ENCODE assay signal across 8 cellular contexts in genomic region chr1:1358433-1359201, GRCh38. TPM values are rescaled to one million over a fixed set of nuclear protein-coding genes. Genes with fewer than 3 reads are reported as not detected.
DNase-seq lines count a peak whose midpoint lies in the region; ATAC-seq, FAIRE-seq and TF ChIP-seq lines count a peak whose summit lies in the region.

A gene with protein sequence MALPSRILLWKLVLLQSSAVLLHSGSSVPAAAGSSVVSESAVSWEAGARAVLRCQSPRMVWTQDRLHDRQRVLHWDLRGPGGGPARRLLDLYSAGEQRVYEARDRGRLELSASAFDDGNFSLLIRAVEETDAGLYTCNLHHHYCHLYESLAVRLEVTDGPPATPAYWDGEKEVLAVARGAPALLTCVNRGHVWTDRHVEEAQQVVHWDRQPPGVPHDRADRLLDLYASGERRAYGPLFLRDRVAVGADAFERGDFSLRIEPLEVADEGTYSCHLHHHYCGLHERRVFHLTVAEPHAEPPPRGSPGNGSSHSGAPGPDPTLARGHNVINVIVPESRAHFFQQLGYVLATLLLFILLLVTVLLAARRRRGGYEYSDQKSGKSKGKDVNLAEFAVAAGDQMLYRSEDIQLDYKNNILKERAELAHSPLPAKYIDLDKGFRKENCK (minus strand): TSS chr1:1358555. CDS start chr1:1358504, 51 bp downstream.

- H3K4ac ChIP-seq in H1 (replicated peaks; ENCODE audit: insufficient read length, low read depth, low read length), result peak within 1 kb of the TSS; percentile 7

- WGBS in H1 (ENCODE audit: extremely low coverage in 1 of 2, insufficient coverage in 1 of 2, insufficient read length in 1 of 2, insufficient replicate concordance in 2 of 2, low coverage in 1 of 2, low lambda C conversion rate in 2 of 2, missing lambda C conversion rate in 1 of 2), 2 experiments, result 67% methylated on average over 21 of the region's 27 CpGs; no CpG with 5 or more reads in 1 of the 2 experiments

- H3K9me3 ChIP-seq in H1 (ENCODE audit: insufficient read depth in 2 of 2, low read depth in 1 of 2, low read length in 1 of 2), result no peaks in the 10 kb centered on the region

- H3K4me1 ChIP-seq in H1 (replicated peaks in 1 of 4; ENCODE audit: control insufficient read depth in 3 of 4, insufficient read depth in 4 of 4, low read length in 3 of 4), result peaks cover 2 to 35% (median 23%) of the 10 kb centered on the region in 4 experiments

- H3K23ac ChIP-seq in H1 (ENCODE audit: insufficient read length), result no peak within 1 kb of the TSS

- H3K27ac Mint-ChIP-seq in activated CD4-positive, alpha-beta T cell treated with anti-CD3 and anti-CD28 coated beads, Interleukin-2, amount 10 ng/mL, durations not matched to agents 7 days and 5 days, result peak within 1 kb of the TSS; percentile 74
- peak within 1 kb of the TSS; percentile 94 for H3K27ac Mint-ChIP-seq in mesothelial cell of epicardium

- no peak for DNase-seq in activated CD4-positive, alpha-beta T cell treated with anti-CD3 and anti-CD28 coated beads, Interleukin-2, amount 10 ng/mL, durations not matched to agents 7 days and 5 days
- DNase-seq in activated CD4-positive, alpha-beta T cell treated with anti-CD3 and anti-CD28 coated beads for 1 hour, result no peak
- DNase-seq in H1 (ENCODE audit: low read depth in 1 of 2, low spot score in 2 of 2) (peak in 1 of 2 experiments; percentile 66), mesothelial cell of epicardium (ENCODE audit: low spot score in 2 of 2, unreplicated experiment in 2 of 2) (peak in 1 of 2 experiments; percentile 54), ureter (ENCODE audit: low spot score) (peak; percentile 77), DMS 273 treated with DMSO at 0.1 percent for 48 hours (lab: John Stamatoyannopoulos, UW) (no peak)

- no peak for FAIRE-seq in H1 (lab: Jason Lieb, UNC)

- no peaks in the 10 kb centered on the region for H3K36me3 ChIP-seq in H1 (ENCODE audit: control insufficient read depth in 2 of 4, insufficient read depth in 4 of 4, low read length in 3 of 4)

- no peak for TF ChIP-seq POLR2A in H1 (IDR thresholded peaks at IDR 0.05; ENCODE audit: control extremely low read depth in 1 of 2, low read depth in 2 of 2, low read length in 2 of 2)

- no peak for TF ChIP-seq RAD21 in H1 (IDR thresholded peaks at IDR 0.05 in 1 of 2, conservative IDR thresholded peaks at IDR 0.05 in 1 of 2; ENCODE audit: low read depth in 2 of 2, low read length in 2 of 2)

- no peak within 1 kb of the TSS for H2BK120ac ChIP-seq in H1 (replicated peaks; ENCODE audit: low read depth, low read length)

- no peak within 1 kb of the TSS for H3K27ac ChIP-seq in H1 (ENCODE audit: low read depth, low read length)

- H3K36me3 Mint-ChIP-seq in activated CD4-positive, alpha-beta T cell treated with anti-CD3 and anti-CD28 coated beads, Interleukin-2, amount 10 ng/mL, durations not matched to agents 7 days and 5 days (ENCODE audit: low read depth), result no peaks in the 10 kb centered on the region
- no peaks in the 10 kb centered on the region for H3K36me3 Mint-ChIP-seq in mesothelial cell of epicardium

- H3K56ac ChIP-seq in H1 (replicated peaks; ENCODE audit: insufficient read length, low read depth, low read length), result no peak within 1 kb of the TSS

- peaks cover 2% of the 10 kb centered on the region for H3K9me3 Mint-ChIP-seq in activated CD4-positive, alpha-beta T cell treated with anti-CD3 and anti-CD28 coated beads, Interleukin-2, amount 10 ng/mL, durations not matched to agents 7 days and 5 days
- no peaks in the 10 kb centered on the region for H3K9me3 Mint-ChIP-seq in mesothelial cell of epicardium

- H2BK15ac ChIP-seq in H1 (ENCODE audit: low read length), result peak within 1 kb of the TSS; percentile 88

- POLR2A ChIA-PET in activated CD4-positive, alpha-beta T cell treated with anti-CD3 and anti-CD28 coated beads, Interleukin-2, amount 10 ng/mL, durations not matched to agents 7 days and 5 days (lab: Charles Lee), result no interaction called here
- POLR2A ChIA-PET in H1 (lab: Charles Lee; ENCODE audit: partially characterized antibody), result interaction anchor here (0.6 to 4.0 kb wide), 9 partner anchors 12 to 62 kb away, joined by 3 to 19 read pairs (median 4); partner anchors contain the start of genes ANKRD65, AURKAIP1 and MRPL20

- no peak within 1 kb of the TSS for H4K5ac ChIP-seq in H1 (ENCODE audit: insufficient read length, low read depth, low read length)

- H3K23me2 ChIP-seq in H1 (ENCODE audit: low read depth, low read length), result peaks cover 14% of the 10 kb centered on the region

- H3K14ac ChIP-seq in H1 (ENCODE audit: insufficient read length), result no peak within 1 kb of the TSS

- H2BK5ac ChIP-seq in H1 (ENCODE audit: low read depth, low read length), result peak within 1 kb of the TSS; percentile 60; the same call in 1 of the 2 replicates

- peak within 1 kb of the TSS; percentile 91 for H4K91ac ChIP-seq in H1 (replicated peaks; ENCODE audit: insufficient read length, low read length)

- peak within 1 kb of the TSS; percentile 78 for H3K18ac ChIP-seq in H1 (ENCODE audit: extremely low read depth, low read length)

- peak within 1 kb of the TSS; percentile 92 for H2BK12ac ChIP-seq in H1 (ENCODE audit: low read depth, low read length)

- TF ChIP-seq CTCF in H1 (IDR thresholded peaks at IDR 0.05; ENCODE audit: control extremely low read depth in 1 of 3, insufficient read depth in 1 of 3, low read depth in 1 of 3, low read length in 3 of 3) (no peak), mesothelial cell of epicardium (IDR thresholded peaks at IDR 0.05; ENCODE audit: unreplicated experiment) (no peak)

- no peak for ATAC-seq in GM19463 (IDR thresholded peaks at IDR 0.05; ENCODE audit: unreplicated experiment)
- no peak for ATAC-seq in HG03196 (IDR thresholded peaks at IDR 0.05; ENCODE audit: unreplicated experiment)

- peak within 1 kb of the TSS; percentile 83; the same call in 1 of the 2 replicates for H2AK5ac ChIP-seq in H1 (ENCODE audit: low read depth, low read length)

- H3K79me1 ChIP-seq in H1 (ENCODE audit: low read depth, low read length), result no peaks in the 10 kb centered on the region

- peak within 1 kb of the TSS; percentile 48; the same call in 1 of the 2 replicates for H2BK20ac ChIP-seq in H1 (ENCODE audit: low read length)

- H4K8ac ChIP-seq in H1 (ENCODE audit: extremely low read depth, insufficient read depth, low read length), result peak within 1 kb of the TSS; percentile 72

- 0 out of 7 replicates have a peak within 1 kb of the TSS, but pooled peaks of 1 of the 4 experiments have one; percentile 8 for H3K9ac ChIP-seq in H1 (replicated peaks in 1 of 4; ENCODE audit: extremely low read depth in 1 of 4, low read depth in 3 of 4, low read length in 3 of 4)

- peaks cover 27% of the 10 kb centered on the region for H3K4me1 Mint-ChIP-seq in activated CD4-positive, alpha-beta T cell treated with anti-CD3 and anti-CD28 coated beads, Interleukin-2, amount 10 ng/mL, durations not matched to agents 7 days and 5 days
- peaks cover 38% of the 10 kb centered on the region for H3K4me1 Mint-ChIP-seq in mesothelial cell of epicardium

- peaks cover 9 to 17% (median 14%) of the 10 kb centered on the region in 4 experiments for H3K27me3 ChIP-seq in H1 (replicated peaks in 1 of 4; ENCODE audit: control insufficient read depth in 3 of 4, extremely low read depth in 1 of 4, insufficient read depth in 3 of 4, low read length in 3 of 4)

- H3K4me3 ChIP-seq in H1 (ENCODE audit: extremely low read depth in 1 of 4, insufficient read depth in 2 of 4, low read depth in 3 of 4, low read length in 4 of 4), result peak within 1 kb of the TSS in 2 of 4 experiments; percentile 16 to 18; a peak in 3 of 8 replicates

- no peak for TF ChIP-seq EP300 in H1 (IDR thresholded peaks at IDR 0.05; ENCODE audit: borderline replicate concordance in 1 of 2, low read depth in 2 of 2, low read length in 2 of 2)

- H3K79me2 ChIP-seq in H1 (ENCODE audit: control insufficient read depth in 1 of 2, insufficient read depth in 2 of 2, low read length in 2 of 2), result no peaks in the 10 kb centered on the region

- peak within 1 kb of the TSS; percentile 47 to 50; a peak in 3 of 4 replicates for H3K4me2 ChIP-seq in H1 (ENCODE audit: insufficient read depth in 1 of 2, low read depth in 2 of 2, low read length in 2 of 2)

- CTCF ChIA-PET in activated CD4-positive, alpha-beta T cell treated with anti-CD3 and anti-CD28 coated beads, Interleukin-2, amount 10 ng/mL, durations not matched to agents 7 days and 5 days (lab: Charles Lee), result no interaction called here
- CTCF ChIA-PET in H1 (lab: Charles Lee; ENCODE audit: partially characterized antibody), result interaction anchor here (0.7 to 2.9 kb wide), 5 partner anchors 10 to 44 kb away, joined by 3 to 18 read pairs (median 4); no protein-coding TSS in a partner anchor

- H2AFZ ChIP-seq in H1 (ENCODE audit: low read length), result no peak within 1 kb of the TSS

- peak within 1 kb of the TSS; percentile 10 for H3K4me3 Mint-ChIP-seq in activated CD4-positive, alpha-beta T cell treated with anti-CD3 and anti-CD28 coated beads, Interleukin-2, amount 10 ng/mL, durations not matched to agents 7 days and 5 days
- H3K4me3 Mint-ChIP-seq in mesothelial cell of epicardium, result peak within 1 kb of the TSS; percentile 78

- H4K20me1 ChIP-seq in H1 (replicated peaks in 1 of 2; ENCODE audit: control insufficient read depth in 1 of 2, insufficient read depth in 2 of 2, low read length in 2 of 2), result no peaks in the 10 kb centered on the region

- peaks cover 18% of the 10 kb centered on the region for H3K27me3 Mint-ChIP-seq in activated CD4-positive, alpha-beta T cell treated with anti-CD3 and anti-CD28 coated beads, Interleukin-2, amount 10 ng/mL, durations not matched to agents 7 days and 5 days
- H3K27me3 Mint-ChIP-seq in mesothelial cell of epicardium (ENCODE audit: low read depth), result peaks cover 2% of the 10 kb centered on the region

RNA-seq across cellular contexts. Expression of the gene that starts here (rescaled TPM):
- total RNA-seq in activated CD4-positive, alpha-beta T cell treated with anti-CD3 and anti-CD28 coated beads, Interleukin-2, amount 10 ng/mL, durations not matched to agents 7 days and 5 days, result under 1 TPM; 0.15 to 0.30 TPM
- total RNA-seq in H1 (2021; fragmentation: NEBNext Ultra II Directional; extraction: Animal tissue kit (Norgen Biotek cat#: 25700)), result 10.0 and 10.5 TPM in 2 replicates
- 17.2 and 35.4 TPM in 2 replicates for polyA plus RNA-seq in H1 (2011; rRNA removed)
- 21.3 TPM for polyA plus RNA-seq in H1 (2011; cell fraction: cytosol; rRNA removed)
- 57.8 TPM for polyA plus RNA-seq in H1 (2011; cell fraction: nucleus; rRNA removed)
- 6.4 to 14.9 TPM (median 13.3 TPM) in 4 replicates for polyA plus RNA-seq in H1 (2012, experiment 1 of 2)
- 7.6 TPM for polyA plus RNA-seq in H1 (2012, experiment 2 of 2)
- 12.0 TPM for polyA plus RNA-seq in H1 (2013, experiment 1 of 2)
- 10.6 TPM for polyA plus RNA-seq in H1 (2013, experiment 2 of 2)
- polyA minus RNA-seq in H1 (2011; rRNA and poly(A)+ RNA removed), result 3.0 and 3.5 TPM in 2 replicates
- polyA minus RNA-seq in H1 (2011; cell fraction: cytosol; rRNA and poly(A)+ RNA removed), result 9.2 TPM
- polyA minus RNA-seq in H1 (2011; cell fraction: nucleus; rRNA and poly(A)+ RNA removed), result 7.8 TPM
- 157 to 163 TPM (median 161 TPM) in 3 replicates for total RNA-seq in mesothelial cell of epicardium
- 41.9 TPM for total RNA-seq in ureter
